In genomic region chr6:87700351-87700728, GRCh38 we compare ENCODE assay signal across 8 cellular contexts. TPM values are rescaled to one million over a fixed set of nuclear protein-coding genes. Genes with fewer than 3 reads are reported as not detected.
DNase-seq lines count a peak whose midpoint lies in the region; ATAC-seq and TF ChIP-seq lines count a peak whose summit lies in the region.

No MANE protein-coding gene starts in this region.

- TF ChIP-seq POLR2A in spleen (IDR thresholded peaks at IDR 0.05) = no peak

- no peaks in the 10 kb centered on the region for H3K9me3 Mint-ChIP-seq in activated CD4-positive, alpha-beta memory T cell treated with anti-CD3 and anti-CD28 coated beads, Interleukin-2, amount 10 ng/mL, durations not matched to agents 7 days and 5 days

- CTCF ChIA-PET in activated CD4-positive, alpha-beta memory T cell treated with anti-CD3 and anti-CD28 coated beads, Interleukin-2, amount 10 ng/mL, durations not matched to agents 7 days and 5 days (lab: Charles Lee) = interaction anchor here (1.0 to 1.5 kb wide), 2 partner anchors 21 to 227 kb away, joined by 4 read pairs; partner anchors contain the start of gene SLC35A1

- H3K27me3 ChIP-seq in spleen (replicated peaks in 1 of 7) = no peaks in the 10 kb centered on the region

- 0 to 10% (median 2%) methylated on average over 1 of the region's 1 CpG for WGBS in spleen, 5 donors

- H3K4me1 ChIP-seq in spleen = peaks cover 33 to 63% (median 53%) of the 10 kb centered on the region in 6 donors

- intact Hi-C loops in spleen (cut with DNase I; ENCODE audit: low total_unique reads) = no loop called here

- peaks cover 62% of the 10 kb centered on the region for H3K4me1 Mint-ChIP-seq in activated CD4-positive, alpha-beta memory T cell treated with anti-CD3 and anti-CD28 coated beads, Interleukin-2, amount 10 ng/mL, durations not matched to agents 7 days and 5 days

- H3K36me3 ChIP-seq in spleen = peaks cover 0 to 12% (median 0%) of the 10 kb centered on the region in 6 donors

- ATAC-seq in HG03139 (IDR thresholded peaks at IDR 0.05; ENCODE audit: unreplicated experiment) = no peak

- H3K27ac ChIP-seq in spleen = peak overlapping the region; percentile 98 to 100 (median 99)

- H3K9me3 ChIP-seq in spleen = no peaks in the 10 kb centered on the region

- H3K4me3 ChIP-seq in iPS-11a (ENCODE audit: low read depth, low read length) (peak overlapping the region; percentile 93), spleen (peak overlapping the region; percentile 61 to 93 (median 76))

- TF ChIP-seq CTCF in spleen (IDR thresholded peaks at IDR 0.05 in 8 of 11, conservative IDR thresholded peaks at IDR 0.05 in 3 of 11) = no peak

- peak overlapping the region; percentile 98 for H3K4me3 Mint-ChIP-seq in activated CD4-positive, alpha-beta memory T cell treated with anti-CD3 and anti-CD28 coated beads, Interleukin-2, amount 10 ng/mL, durations not matched to agents 7 days and 5 days

- POLR2A ChIA-PET in activated CD4-positive, alpha-beta memory T cell treated with anti-CD3 and anti-CD28 coated beads, Interleukin-2, amount 10 ng/mL, durations not matched to agents 7 days and 5 days (lab: Charles Lee) = interaction anchor here (0.7 to 5.0 kb wide), 12 partner anchors 16 to 132 kb away, joined by 3 to 38 read pairs (median 4); partner anchors contain the start of genes ORC3 and RARS2

- peak overlapping the region; percentile 96 for H3K27ac Mint-ChIP-seq in activated CD4-positive, alpha-beta memory T cell treated with anti-CD3 and anti-CD28 coated beads, Interleukin-2, amount 10 ng/mL, durations not matched to agents 7 days and 5 days

- DNase-seq in DMS153 treated with DMSO at 0.1 percent for 48 hours (lab: John Stamatoyannopoulos, UW; ENCODE audit: unreplicated experiment) (peak; percentile 25), DMS153 (lab: John Stamatoyannopoulos, UW) (no peak), spleen (no peak), NCI-H2227 treated with DMSO at 0.1 percent for 48 hours (lab: John Stamatoyannopoulos, UW) (no peak), AG20443 (ENCODE audit: low spot score) (no peak)
- DNase-seq in activated CD4-positive, alpha-beta memory T cell treated with anti-CD3 and anti-CD28 coated beads, Interleukin-2, amount 10 ng/mL, durations not matched to agents 7 days and 5 days = no peak

- H3K27me3 Mint-ChIP-seq in activated CD4-positive, alpha-beta memory T cell treated with anti-CD3 and anti-CD28 coated beads, Interleukin-2, amount 10 ng/mL, durations not matched to agents 7 days and 5 days = no peaks in the 10 kb centered on the region

- H3K36me3 Mint-ChIP-seq in activated CD4-positive, alpha-beta memory T cell treated with anti-CD3 and anti-CD28 coated beads, Interleukin-2, amount 10 ng/mL, durations not matched to agents 7 days and 5 days (ENCODE audit: low read depth) = peaks cover 46% of the 10 kb centered on the region

RNA-seq across cellular contexts. Expression of gene AKIRIN2, which starts 1.7 kb away (rescaled TPM):
- total RNA-seq in activated CD4-positive, alpha-beta memory T cell treated with anti-CD3 and anti-CD28 coated beads, Interleukin-2, amount 10 ng/mL, durations not matched to agents 7 days and 5 days = 10 to 100 TPM; 56.5 to 58.5 TPM
- 100 to 1,000 TPM in 2 of 7 donors, 10 to 100 TPM in 5; 61.8 to 106 (median 89.4) TPM for total RNA-seq in spleen
- 10 to 100 TPM; 35.1 to 56.2 (median 47.8) TPM for polyA plus RNA-seq in spleen
